11 cellular contexts compared by ENCODE assay signal in the genomic region with DNA sequence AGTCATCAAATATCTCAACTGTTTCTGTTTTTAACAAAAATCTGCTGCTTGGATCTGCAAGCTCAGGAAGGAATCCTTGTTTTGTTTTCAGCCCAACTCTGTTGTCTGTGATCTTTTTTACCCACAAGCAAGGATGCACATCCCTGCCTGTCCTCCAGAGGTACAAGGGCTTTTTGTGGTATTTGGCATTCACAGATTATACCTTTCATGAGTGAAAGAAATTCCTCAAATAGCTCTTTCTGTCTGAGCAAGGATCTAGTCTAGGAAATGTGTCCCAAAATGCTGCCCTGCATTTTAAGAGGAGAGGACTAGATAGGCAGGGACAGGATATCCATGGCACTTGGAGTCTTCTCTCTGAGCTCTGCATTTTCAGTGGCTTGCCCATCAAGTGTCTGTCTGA.
DNase-seq lines count a peak whose midpoint lies in the region; ATAC-seq, FAIRE-seq and TF ChIP-seq lines count a peak whose summit lies in the region.
"Had no signal": no experiment of that assay in that cellular context is flagged by ENCODE, and none has a peak within 500 bp of the region (broad histone marks: within the 10 kb centered on the region; RNA-seq: fewer than 3 reads in every experiment).

No MANE protein-coding gene starts in this region.

- in situ Hi-C loops in HepG2 (cut with HindIII; ENCODE audit: extremely low pct_ligation_motif_present, low pct_unique_long_range_greater_than_20kb) = no loop called here

- no peaks in the 10 kb centered on the region for H3K79me2 ChIP-seq in HepG2 (ENCODE audit: insufficient read depth, low read length)

- H3K9ac ChIP-seq in HepG2 (ENCODE audit: insufficient read depth, low read depth, low read length) = no peak overlapping the region
- H3K9ac ChIP-seq: BLaER1 treated with 17β-estradiol and CSF1 and Interleukin-3, amounts not matched to agents 10 nM and 100 nM; KMS-11 had no signal

- intact Hi-C loops in HepG2 (cut with micrococcal nuclease; ENCODE audit: unreplicated experiment) = no loop called here

- H3K4me1 ChIP-seq in HepG2 (ENCODE audit: insufficient read depth, low read length) = no peaks in the 10 kb centered on the region

- H3K4me1 Mint-ChIP-seq in HFFc6 (ENCODE audit: low read depth) = peaks cover 60% of the 10 kb centered on the region
- H3K4me1 Mint-ChIP-seq: CD4-positive, CD25-positive, alpha-beta regulatory T cell had no signal

- no peaks in the 10 kb centered on the region for H3K9me3 ChIP-seq in HepG2 (ENCODE audit: low read length)
- H3K9me3 ChIP-seq: BLaER1 treated with 17β-estradiol and CSF1 and Interleukin-3, amounts not matched to agents 10 nM and 100 nM had no signal

- no peak for DNase-seq in HFFc6
- DNase-seq in islet precursor cell = peak; percentile 69
- no peak for DNase-seq in HepG2 (ENCODE audit: low spot score)
- DNase-seq in activated naive CD4-positive, alpha-beta T cell treated with Interleukin-2 at 50 U/mL for 16 hours = no peak
- DNase-seq: Calu3; CD4-positive, CD25-positive, alpha-beta regulatory T cell; HCEC 1CT had no signal

- CTCF ChIA-PET in HepG2 (lab: Yijun Ruan, JAX; ENCODE audit: low intra/inter-chr PET ratio, low total read pairs) = no interaction called here

- TF ChIP-seq EP300 in HepG2 (IDR thresholded peaks at IDR 0.05; ENCODE audit: low read depth in 2 of 2, low read length in 2 of 2) (no peak), HepG2 (CRISPR knock-in tag; IDR thresholded peaks at IDR 0.05; ENCODE audit: borderline replicate concordance) (no peak)

- H3K36me3 Mint-ChIP-seq in HFFc6 (ENCODE audit: low read depth) = peaks cover 57% of the 10 kb centered on the region
- H3K36me3 Mint-ChIP-seq: CD4-positive, CD25-positive, alpha-beta regulatory T cell had no signal

- BruUV-seq in HepG2 (replicated peaks; lab: Mats Ljungman, UMichigan) = no TSS peak

- no peak for TF ChIP-seq POLR2A in HepG2 (IDR thresholded peaks at IDR 0.05; ENCODE audit: insufficient read depth in 1 of 2, low read depth in 2 of 2, low read length in 2 of 2)

- POLR2A ChIA-PET in HepG2 (lab: Yijun Ruan, JAX) = no interaction called here

- no peak for TF ChIP-seq RAD21 in HepG2 (CRISPR knock-in tag; IDR thresholded peaks at IDR 0.05)

- no peak overlapping the region for H3K27ac ChIP-seq in HepG2 (ENCODE audit: extremely low read length, insufficient read depth, low read length)
- H3K27ac ChIP-seq: BLaER1 treated with 17β-estradiol and CSF1 and Interleukin-3, amounts not matched to agents 10 nM and 100 nM; KMS-11 had no signal

- H3K4me3 ChIP-seq in HepG2 (replicated peaks in 1 of 3; ENCODE audit: insufficient read depth in 1 of 3, low read depth in 2 of 3, low read length in 3 of 3) = no peak overlapping the region
- H3K4me3 ChIP-seq: BLaER1 treated with 17β-estradiol and CSF1 and Interleukin-3, amounts not matched to agents 10 nM and 100 nM had no signal

- peak overlapping the region; percentile 50 for H3K27ac Mint-ChIP-seq in HFFc6
- H3K27ac Mint-ChIP-seq: CD4-positive, CD25-positive, alpha-beta regulatory T cell had no signal

- H3K36me3 ChIP-seq in HepG2 (replicated peaks in 1 of 2; ENCODE audit: control insufficient read depth in 1 of 2, insufficient read depth in 2 of 2, low read length in 2 of 2) = no peaks in the 10 kb centered on the region
- H3K36me3 ChIP-seq: BLaER1 treated with 17β-estradiol and CSF1 and Interleukin-3, amounts not matched to agents 10 nM and 100 nM had no signal

- TF ChIP-seq CTCF in HFFc6 (IDR thresholded peaks at IDR 0.05) (peak; percentile 13; the same call in 1 of the 2 replicates), HepG2 (CRISPR knock-in tag; IDR thresholded peaks at IDR 0.05) (no peak)

- no peaks in the 10 kb centered on the region for H3K27me3 Mint-ChIP-seq in HFFc6 (ENCODE audit: insufficient read depth)
- H3K27me3 Mint-ChIP-seq: CD4-positive, CD25-positive, alpha-beta regulatory T cell had no signal

- H3K4me2 ChIP-seq in HepG2 (ENCODE audit: low read depth, low read length) = no peak overlapping the region
- H3K4me2 ChIP-seq: KMS-11 had no signal

- H2AFZ ChIP-seq in HepG2 (ENCODE audit: low read length) = no peak overlapping the region

- FAIRE-seq in HepG2 (lab: Jason Lieb, UNC) = no peak

- H3K9me3 Mint-ChIP-seq in HFFc6 = no peaks in the 10 kb centered on the region

- H3K4me3 Mint-ChIP-seq in HFFc6 = no peak overlapping the region
- H3K4me3 Mint-ChIP-seq: CD4-positive, CD25-positive, alpha-beta regulatory T cell had no signal

- no peaks in the 10 kb centered on the region for H4K20me1 ChIP-seq in HepG2 (ENCODE audit: insufficient read depth, low read length)
- H4K20me1 ChIP-seq: BLaER1 treated with 17β-estradiol and CSF1 and Interleukin-3, amounts not matched to agents 10 nM and 100 nM had no signal

- peak; percentile 19; the same call in 2 of the 3 replicates for ATAC-seq in SK-N-SH treated with all-trans-retinoic acid at 6 μM for 48 hours
- no peak for ATAC-seq in HepG2
- ATAC-seq in HG02678 (IDR thresholded peaks at IDR 0.05; ENCODE audit: unreplicated experiment) = no peak

- peaks cover 0 to 4% of the 10 kb centered on the region in 2 experiments; a peak in 1 of 5 replicates for H3K27me3 ChIP-seq in HepG2 (ENCODE audit: control insufficient read depth in 1 of 2, insufficient read depth in 2 of 2, low read length in 2 of 2)
- H3K27me3 ChIP-seq: BLaER1 treated with 17β-estradiol and CSF1 and Interleukin-3, amounts not matched to agents 10 nM and 100 nM had no signal

TF ChIP-seq in SK-N-SH treated with all-trans-retinoic acid at 6 μM for 48 hours, 23 proteins besides CTCF, POLR2A, EP300 and RAD21 (continues in another document):
- TF ChIP-seq TOX (CRISPR knock-in tag; IDR thresholded peaks at IDR 0.05; ENCODE audit: borderline replicate concordance) (no peak), BACH2 (CRISPR knock-in tag; IDR thresholded peaks at IDR 0.05; ENCODE audit: borderline replicate concordance) (no peak), SNAI2 (CRISPR knock-in tag; IDR thresholded peaks at IDR 0.05) (no peak), ISL1 (CRISPR knock-in tag; IDR thresholded peaks at IDR 0.05) (no peak), ZFP3 (CRISPR knock-in tag; IDR thresholded peaks at IDR 0.05) (no peak)
- TF ChIP-seq, protein P1, sequence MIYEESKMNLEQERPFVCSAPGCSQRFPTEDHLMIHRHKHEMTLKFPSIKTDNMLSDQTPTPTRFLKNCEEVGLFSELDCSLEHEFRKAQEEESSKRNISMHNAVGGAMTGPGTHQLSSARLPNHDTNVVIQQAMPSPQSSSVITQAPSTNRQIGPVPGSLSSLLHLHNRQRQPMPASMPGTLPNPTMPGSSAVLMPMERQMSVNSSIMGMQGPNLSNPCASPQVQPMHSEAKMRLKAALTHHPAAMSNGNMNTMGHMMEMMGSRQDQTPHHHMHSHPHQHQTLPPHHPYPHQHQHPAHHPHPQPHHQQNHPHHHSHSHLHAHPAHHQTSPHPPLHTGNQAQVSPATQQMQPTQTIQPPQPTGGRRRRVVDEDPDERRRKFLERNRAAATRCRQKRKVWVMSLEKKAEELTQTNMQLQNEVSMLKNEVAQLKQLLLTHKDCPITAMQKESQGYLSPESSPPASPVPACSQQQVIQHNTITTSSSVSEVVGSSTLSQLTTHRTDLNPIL (CRISPR knock-in tag; IDR thresholded peaks at IDR 0.05; ENCODE audit: low read depth) = no peak
- TF ChIP-seq, protein P2, sequence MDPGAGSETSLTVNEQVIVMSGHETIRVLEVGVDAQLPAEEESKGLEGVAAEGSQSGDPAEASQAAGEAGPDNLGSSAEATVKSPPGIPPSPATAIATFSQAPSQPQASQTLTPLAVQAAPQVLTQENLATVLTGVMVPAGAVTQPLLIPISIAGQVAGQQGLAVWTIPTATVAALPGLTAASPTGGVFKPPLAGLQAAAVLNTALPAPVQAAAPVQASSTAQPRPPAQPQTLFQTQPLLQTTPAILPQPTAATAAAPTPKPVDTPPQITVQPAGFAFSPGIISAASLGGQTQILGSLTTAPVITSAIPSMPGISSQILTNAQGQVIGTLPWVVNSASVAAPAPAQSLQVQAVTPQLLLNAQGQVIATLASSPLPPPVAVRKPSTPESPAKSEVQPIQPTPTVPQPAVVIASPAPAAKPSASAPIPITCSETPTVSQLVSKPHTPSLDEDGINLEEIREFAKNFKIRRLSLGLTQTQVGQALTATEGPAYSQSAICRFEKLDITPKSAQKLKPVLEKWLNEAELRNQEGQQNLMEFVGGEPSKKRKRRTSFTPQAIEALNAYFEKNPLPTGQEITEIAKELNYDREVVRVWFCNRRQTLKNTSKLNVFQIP (CRISPR knock-in tag; IDR thresholded peaks at IDR 0.05; ENCODE audit: borderline replicate concordance, low read depth) = no peak

TF ChIP-seq in HepG2, 621 proteins besides CTCF, POLR2A, EP300 and RAD21:
- no peak for TF ChIP-seq RFX3 (CRISPR knock-in tag; IDR thresholded peaks at IDR 0.05)
- TF ChIP-seq EEA1 (CRISPR knock-in tag; IDR thresholded peaks at IDR 0.05; ENCODE audit: borderline replicate concordance) = no peak
- TF ChIP-seq ZFX (CRISPR knock-in tag; IDR thresholded peaks at IDR 0.05; ENCODE audit: low read depth) = no peak
- no peak for TF ChIP-seq GABPB1 (CRISPR knock-in tag; IDR thresholded peaks at IDR 0.05)
- TF ChIP-seq ZNF878 (CRISPR knock-in tag; IDR thresholded peaks at IDR 0.05) = no peak
- no peak for TF ChIP-seq HOXA7 (CRISPR knock-in tag; IDR thresholded peaks at IDR 0.05)
- TF ChIP-seq, protein P3, sequence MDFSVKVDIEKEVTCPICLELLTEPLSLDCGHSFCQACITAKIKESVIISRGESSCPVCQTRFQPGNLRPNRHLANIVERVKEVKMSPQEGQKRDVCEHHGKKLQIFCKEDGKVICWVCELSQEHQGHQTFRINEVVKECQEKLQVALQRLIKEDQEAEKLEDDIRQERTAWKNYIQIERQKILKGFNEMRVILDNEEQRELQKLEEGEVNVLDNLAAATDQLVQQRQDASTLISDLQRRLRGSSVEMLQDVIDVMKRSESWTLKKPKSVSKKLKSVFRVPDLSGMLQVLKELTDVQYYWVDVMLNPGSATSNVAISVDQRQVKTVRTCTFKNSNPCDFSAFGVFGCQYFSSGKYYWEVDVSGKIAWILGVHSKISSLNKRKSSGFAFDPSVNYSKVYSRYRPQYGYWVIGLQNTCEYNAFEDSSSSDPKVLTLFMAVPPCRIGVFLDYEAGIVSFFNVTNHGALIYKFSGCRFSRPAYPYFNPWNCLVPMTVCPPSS (IDR thresholded peaks at IDR 0.05) = no peak
- TF ChIP-seq ZNF614 (CRISPR knock-in tag; IDR thresholded peaks at IDR 0.05; ENCODE audit: borderline replicate concordance) = no peak
- no peak for TF ChIP-seq ZEB1 (IDR thresholded peaks at IDR 0.05; ENCODE audit: insufficient replicate concordance, low read depth)
- no peak for TF ChIP-seq BRD4 (CRISPR knock-in tag; IDR thresholded peaks at IDR 0.05)
- TF ChIP-seq ZNF431 (CRISPR knock-in tag; IDR thresholded peaks at IDR 0.05; ENCODE audit: borderline replicate concordance, low read depth) = no peak
- no peak for TF ChIP-seq FOXM1 (CRISPR knock-in tag; IDR thresholded peaks at IDR 0.05)
- TF ChIP-seq ZFY (CRISPR knock-in tag; IDR thresholded peaks at IDR 0.05) = no peak
- no peak for TF ChIP-seq LCORL (IDR thresholded peaks at IDR 0.05)
- no peak for TF ChIP-seq LCORL (CRISPR knock-in tag; IDR thresholded peaks at IDR 0.05)
